Comparison of ENCODE assay signal across 10 cellular contexts in genomic region chr6:169961772-169962561, GRCh38.
DNase-seq lines count a peak whose midpoint lies in the region; TF ChIP-seq lines count a peak whose summit lies in the region.
"Had no signal": no experiment of that assay in that cellular context is flagged by ENCODE, and none has a peak within 500 bp of the region (broad histone marks: within the 10 kb centered on the region; RNA-seq: fewer than 3 reads in every experiment).

No MANE protein-coding gene starts in this region.

- no peak overlapping the region for H3K27ac ChIP-seq in mesodermal cell (ENCODE audit: low read depth, low read length, severe bottlenecking)
- no peak overlapping the region for H3K27ac ChIP-seq in subcutaneous abdominal adipose tissue (ENCODE audit: low read depth, low read length)
- no peak overlapping the region for H3K27ac ChIP-seq in brain microvascular endothelial cell

- H3K36me3 ChIP-seq in mesodermal cell (ENCODE audit: control insufficient read depth, insufficient read depth, low read length) (no peaks in the 10 kb centered on the region), subcutaneous abdominal adipose tissue (ENCODE audit: control insufficient read depth in 5 of 5, insufficient read depth in 5 of 5, low read length in 5 of 5) (no peaks in the 10 kb centered on the region), brain microvascular endothelial cell (replicated peaks) (no peaks in the 10 kb centered on the region)

- H3K27me3 ChIP-seq in subcutaneous abdominal adipose tissue (ENCODE audit: control insufficient read depth in 5 of 5, insufficient read depth in 4 of 5, low read length in 5 of 5), result peaks cover 0 to 28% (median 14%) of the 10 kb centered on the region in 5 donors
- no peaks in the 10 kb centered on the region for H3K27me3 ChIP-seq in brain microvascular endothelial cell (replicated peaks)

- CTCF ChIA-PET in HEK293T (lab: Yijun Ruan, JAX), result interaction anchor here (0.6 kb wide), 1 partner anchor 36 kb away, joined by 5 read pairs; no protein-coding TSS in a partner anchor

- H3K9me3 ChIP-seq in mesodermal cell (ENCODE audit: control insufficient read depth, low read length) (no peaks in the 10 kb centered on the region), subcutaneous abdominal adipose tissue (ENCODE audit: control insufficient read depth in 5 of 5, low read length in 5 of 5) (no peaks in the 10 kb centered on the region)

- TF ChIP-seq CTCF in brain microvascular endothelial cell (IDR thresholded peaks at IDR 0.05; ENCODE audit: low read depth, low read length, missing control alignments) (no peak), GM20000 (IDR thresholded peaks at IDR 0.05; ENCODE audit: extremely low read depth, missing control alignments) (no peak)

- in situ Hi-C loops in brain microvascular endothelial cell (cut with HindIII; ENCODE audit: low pct_ligation_motif_present, low sequenced_read_pairs), result no loop called here

- peak overlapping the region; percentile 41 for H3K4me3 ChIP-seq in mesodermal cell (ENCODE audit: extremely low read depth, insufficient read depth, low read length, poor library complexity, severe bottlenecking)
- H3K4me3 ChIP-seq in subcutaneous abdominal adipose tissue (ENCODE audit: low read depth in 1 of 5, low read length in 5 of 5), result peak overlapping the region in 4 of 5 donors; percentile 53 to 63 (median 56)
- H3K4me3 ChIP-seq in brain microvascular endothelial cell (ENCODE audit: low read depth, low read length), result no peak overlapping the region

- H3K4me1 ChIP-seq in mesodermal cell (ENCODE audit: control insufficient read depth, insufficient read depth, low read length, poor library complexity, severe bottlenecking), result no peaks in the 10 kb centered on the region
- peaks cover 3 to 33% (median 25%) of the 10 kb centered on the region in 5 donors for H3K4me1 ChIP-seq in subcutaneous abdominal adipose tissue (ENCODE audit: control insufficient read depth in 5 of 5, insufficient read depth in 5 of 5, low read length in 5 of 5)

- POLR2A ChIA-PET in HEK293T (lab: Yijun Ruan, JAX), result no interaction called here

- peak; percentile 29 for DNase-seq in activated CD4-positive, CD25-positive, alpha-beta regulatory T cell treated with anti-CD3 and anti-CD28 coated beads, Interleukin-2, amount 50 U/mL, for 72 hours
- DNase-seq in ecto neural progenitor cell (ENCODE audit: low spot score), result peak; percentile 77
- no peak for DNase-seq in T-helper 9 cell
- DNase-seq in HEK293T (ENCODE audit: extremely low spot score), result no peak
- no peak for DNase-seq in brain microvascular endothelial cell
- no peak for DNase-seq in GM20000 (ENCODE audit: low spot score)
- DNase-seq: IMR-90, SW 1271 had no signal

- peak overlapping the region in 4 of 5 donors; percentile 22 to 65 (median 60) for H3K9ac ChIP-seq in subcutaneous abdominal adipose tissue (ENCODE audit: low read length in 5 of 5)

- 13 to 18% methylated on average over 68 to 73 of the region's 75 CpGs for WGBS in mesodermal cell (ENCODE audit: insufficient coverage in 2 of 2), 2 experiments

TF ChIP-seq in HEK293T, 16 proteins besides CTCF, POLR2A, EP300 and RAD21:
- TF ChIP-seq LEF1 (IDR thresholded peaks at IDR 0.05; ENCODE audit: borderline replicate concordance), result no peak
- no peak for TF ChIP-seq ZNF384 (IDR thresholded peaks at IDR 0.05)
- no peak for TF ChIP-seq FOXM1 (IDR thresholded peaks at IDR 0.05; ENCODE audit: borderline replicate concordance)
- no peak for TF ChIP-seq FOXK2 (IDR thresholded peaks at IDR 0.05)
- TF ChIP-seq BHLHE40 (IDR thresholded peaks at IDR 0.05; ENCODE audit: borderline replicate concordance), result no peak
- TF ChIP-seq L3MBTL2 (conservative IDR thresholded peaks at IDR 0.05), result no peak
- no peak for TF ChIP-seq HDGF (IDR thresholded peaks at IDR 0.05; ENCODE audit: borderline replicate concordance)
- TF ChIP-seq CTBP1 (IDR thresholded peaks at IDR 0.05; ENCODE audit: borderline replicate concordance), result no peak
- no peak for TF ChIP-seq NFRKB (IDR thresholded peaks at IDR 0.05)
- no peak for TF ChIP-seq TARDBP (IDR thresholded peaks at IDR 0.05)
- TF ChIP-seq SP1 (IDR thresholded peaks at IDR 0.05), result no peak
- TF ChIP-seq ELF4 (IDR thresholded peaks at IDR 0.05), result no peak
- TF ChIP-seq ARNT (IDR thresholded peaks at IDR 0.05), result no peak
- no peak for TF ChIP-seq SUZ12 (IDR thresholded peaks at IDR 0.05)
- TF ChIP-seq PKNOX1 (IDR thresholded peaks at IDR 0.05), result no peak
- TF ChIP-seq FOXA1 (IDR thresholded peaks at IDR 0.05), result no peak

Comparison
In these comparisons a context has a peak if more than half of its experiments do, and no peak if none do; other contexts are left out.
1. DNase-seq: peak in activated CD4-positive, CD25-positive, alpha-beta regulatory T cell treated with anti-CD3 and anti-CD28 coated beads, Interleukin-2, amount 50 U/mL, for 72 hours (single experiment) and ecto neural progenitor cell (single experiment); none in T-helper 9 cell (single experiment), HEK293T (single experiment), brain microvascular endothelial cell (single experiment) and GM20000 (single experiment).